Comparison of ENCODE assay signal across 10 cellular contexts in genomic region chr1:43651922-43652321, GRCh38. TPM values are rescaled to one million over a fixed set of nuclear protein-coding genes. Genes with fewer than 3 reads are reported as not detected.
DNase-seq lines count a peak whose midpoint lies in the region; ATAC-seq and TF ChIP-seq lines count a peak whose summit lies in the region.
"Had no signal": no experiment of that assay in that cellular context is flagged by ENCODE, and none has a peak within 500 bp of the region (broad histone marks: within the 10 kb centered on the region; RNA-seq: fewer than 3 reads in every experiment).

No MANE protein-coding gene starts in this region.

- TF ChIP-seq CTCF in BJ (IDR thresholded peaks at IDR 0.05; ENCODE audit: insufficient read depth, low read depth, low read length) (no peak), LNCaP clone FGC (IDR thresholded peaks at IDR 0.05; ENCODE audit: control insufficient read depth, extremely low read depth, insufficient read depth) (no peak), colonic mucosa (IDR thresholded peaks at IDR 0.05) (no peak)

- no peaks in the 10 kb centered on the region for H3K9me3 ChIP-seq in colonic mucosa
- no peaks in the 10 kb centered on the region for H3K9me3 ChIP-seq in naive thymus-derived CD4-positive, alpha-beta T cell (ENCODE audit: control insufficient read depth in 2 of 3, low read length in 3 of 3)
- H3K9me3 ChIP-seq: gastroesophageal sphincter had no signal

- peaks cover 3 to 25% (median 12%) of the 10 kb centered on the region in 5 donors for H3K36me3 Mint-ChIP-seq in naive thymus-derived CD4-positive, alpha-beta T cell

- DNase-seq in BJ (ENCODE audit: low read depth) = no peak
- no peak for DNase-seq in LNCaP clone FGC (ENCODE audit: low read depth)
- DNase-seq in colonic mucosa = peak; percentile 24
- DNase-seq in naive thymus-derived CD4-positive, alpha-beta T cell = no peak
- no peak for DNase-seq in HEK293T (ENCODE audit: extremely low spot score)
- no peak for DNase-seq in stimulated activated CD4-positive, alpha-beta T cell treated with anti-CD3 and anti-CD28 coated beads, Interleukin-4, amount 100 ng/mL, for 1 hour
- DNase-seq in NCI-H345 treated with DMSO at 0.1 percent for 48 hours (lab: John Stamatoyannopoulos, UW; ENCODE audit: unreplicated experiment) = no peak
- DNase-seq: NCI-H2081 had no signal

- peaks cover 0 to 4% (median 0%) of the 10 kb centered on the region in 5 donors for H3K27me3 Mint-ChIP-seq in naive thymus-derived CD4-positive, alpha-beta T cell

- intact Hi-C loops in colonic mucosa (cut with DNase I) = no loop called here
- intact Hi-C loops in naive thymus-derived CD4-positive, alpha-beta T cell (cut with micrococcal nuclease) = loop anchor here (2.0 to 10.0 kb wide), 9 partner anchors 55 to 1195 kb away; partner anchors contain the start of genes CCDC30 (in 1 of the 2), CDC20 (in 1 of the 2), CFAP57 (in 1 of the 2) and EBNA1BP2 (in 1 of the 2)

- POLR2A ChIA-PET in BJ (lab: Charles Lee) (interaction anchor here (0.6 kb wide), 1 partner anchor 318 kb away, joined by 3 read pairs; the partner anchor contains the start of gene DPH2), HEK293T (lab: Yijun Ruan, JAX) (interaction anchor here (1.3 to 3.4 kb wide), 4 partner anchors 10 to 125 kb away, joined by 4 to 29 read pairs (median 8); partner anchors contain the start of gene ST3GAL3)
- POLR2A ChIA-PET in naive thymus-derived CD4-positive, alpha-beta T cell (lab: Charles Lee) = interaction anchor here (0.6 to 3.0 kb wide), 5 partner anchors 8 to 1012 kb away, joined by 3 to 15 read pairs (median 3); no protein-coding TSS in a partner anchor

- no peak for ATAC-seq in naive thymus-derived CD4-positive, alpha-beta T cell
- no peak for ATAC-seq in GM21367 (IDR thresholded peaks at IDR 0.05; ENCODE audit: unreplicated experiment)
- ATAC-seq: gastroesophageal sphincter had no signal

- peak overlapping the region; percentile 98 for H3K27ac ChIP-seq in colonic mucosa
- H3K27ac ChIP-seq in naive thymus-derived CD4-positive, alpha-beta T cell (ENCODE audit: low read depth, low read length) = no peak overlapping the region

- H3K27me3 ChIP-seq in BJ (ENCODE audit: control insufficient read depth, insufficient read depth, low read length) = no peaks in the 10 kb centered on the region
- H3K27me3 ChIP-seq in colonic mucosa = no peaks in the 10 kb centered on the region
- H3K27me3 ChIP-seq in naive thymus-derived CD4-positive, alpha-beta T cell (ENCODE audit: control insufficient read depth in 2 of 2, insufficient read depth in 2 of 2, low read length in 2 of 2) = no peaks in the 10 kb centered on the region
- H3K27me3 ChIP-seq: gastroesophageal sphincter had no signal

- H3K4me1 Mint-ChIP-seq in naive thymus-derived CD4-positive, alpha-beta T cell = peaks cover 27 to 47% (median 37%) of the 10 kb centered on the region in 7 donors

- H3K9me3 Mint-ChIP-seq in naive thymus-derived CD4-positive, alpha-beta T cell = peaks cover 0 to 3% (median 0%) of the 10 kb centered on the region in 11 donors

- H3K27ac Mint-ChIP-seq in naive thymus-derived CD4-positive, alpha-beta T cell = peak overlapping the region in 3 of 9 donors; percentile 11 to 91 (median 66)

- CTCF ChIA-PET in BJ (lab: Yijun Ruan, JAX) = interaction anchor here (0.7 to 2.2 kb wide), 8 partner anchors 16 to 283 kb away, joined by 3 to 9 read pairs (median 3); partner anchors contain the start of gene HYI
- CTCF ChIA-PET in naive thymus-derived CD4-positive, alpha-beta T cell (lab: Charles Lee) = no interaction called here
- CTCF ChIA-PET in HEK293T (lab: Yijun Ruan, JAX) = no interaction called here

- peaks cover 6% of the 10 kb centered on the region for H3K4me1 ChIP-seq in colonic mucosa
- H3K4me1 ChIP-seq in naive thymus-derived CD4-positive, alpha-beta T cell (ENCODE audit: control insufficient read depth in 2 of 2, insufficient read depth in 2 of 2, low read length in 2 of 2) = peaks cover 10 to 16% of the 10 kb centered on the region in 2 donors

- H3K9ac ChIP-seq in colonic mucosa (ENCODE audit: low read depth in 2 of 2, low read length in 2 of 2) = peak overlapping the region in 1 of 2 donors; percentile 78

- H3K36me3 ChIP-seq in BJ (ENCODE audit: control insufficient read depth, insufficient read depth, low read length) = peaks cover 13% of the 10 kb centered on the region
- peaks cover 5% of the 10 kb centered on the region for H3K36me3 ChIP-seq in colonic mucosa
- H3K36me3 ChIP-seq in naive thymus-derived CD4-positive, alpha-beta T cell (ENCODE audit: control insufficient read depth in 2 of 3, insufficient read depth in 3 of 3, low read length in 3 of 3) = peaks cover 0 to 47% (median 9%) of the 10 kb centered on the region in 3 experiments

- H3K4me3 ChIP-seq in BJ (ENCODE audit: low read depth, low read length) (peak overlapping the region; percentile 94), LNCaP clone FGC (ENCODE audit: low read depth, low read length) (peak overlapping the region; percentile 88; the same call in 1 of the 2 replicates), colonic mucosa (peak overlapping the region; percentile 84)
- no peak overlapping the region for H3K4me3 ChIP-seq in naive thymus-derived CD4-positive, alpha-beta T cell (ENCODE audit: low read length)

- H3K4me3 Mint-ChIP-seq in naive thymus-derived CD4-positive, alpha-beta T cell = peak overlapping the region in 9 of 10 donors; percentile 93 to 98 (median 96)

TF ChIP-seq in HEK293T, 16 proteins besides CTCF, POLR2A, EP300 and RAD21:
- TF ChIP-seq HDGF (IDR thresholded peaks at IDR 0.05; ENCODE audit: borderline replicate concordance) = no peak
- TF ChIP-seq LEF1 (IDR thresholded peaks at IDR 0.05; ENCODE audit: borderline replicate concordance) = no peak
- no peak for TF ChIP-seq NFRKB (IDR thresholded peaks at IDR 0.05)
- TF ChIP-seq FOXM1 (IDR thresholded peaks at IDR 0.05; ENCODE audit: borderline replicate concordance) = no peak
- TF ChIP-seq TARDBP (IDR thresholded peaks at IDR 0.05) = no peak
- no peak for TF ChIP-seq ZNF384 (IDR thresholded peaks at IDR 0.05)
- no peak for TF ChIP-seq BHLHE40 (IDR thresholded peaks at IDR 0.05; ENCODE audit: borderline replicate concordance)
- no peak for TF ChIP-seq SP1 (IDR thresholded peaks at IDR 0.05)
- no peak for TF ChIP-seq PKNOX1 (IDR thresholded peaks at IDR 0.05)
- no peak for TF ChIP-seq SUZ12 (IDR thresholded peaks at IDR 0.05)
- no peak for TF ChIP-seq FOXA1 (IDR thresholded peaks at IDR 0.05)

RNA-seq across cellular contexts. Expression of gene KDM4A, which starts 2.0 kb away (rescaled TPM):
- polyA plus RNA-seq in BJ (2011; rRNA removed) = 27.6 and 32.6 TPM in 2 replicates
- 28.8 and 32.7 TPM in 2 replicates for polyA minus RNA-seq in BJ (2011; rRNA and poly(A)+ RNA removed)
- total RNA-seq in colonic mucosa = 10 to 100 TPM; 57.0 to 62.4 TPM
- 10 to 100 TPM; 27.8 to 42.1 (median 38.6) TPM for total RNA-seq in naive thymus-derived CD4-positive, alpha-beta T cell
- polyA plus RNA-seq in naive thymus-derived CD4-positive, alpha-beta T cell = 1 to 10 TPM; 4.9 to 9.7 TPM

RNA-seq across cellular contexts. Expression of gene ST3GAL3, which starts 55.4 kb away (rescaled TPM):
- 13.0 and 24.2 TPM in 2 replicates for polyA plus RNA-seq in BJ (2011; rRNA removed)
- polyA minus RNA-seq in BJ (2011; rRNA and poly(A)+ RNA removed) = 28.4 and 30.3 TPM in 2 replicates
- total RNA-seq in colonic mucosa = 1 to 10 TPM; 5.1 to 6.0 TPM
- 10 to 100 TPM; 22.3 to 32.9 (median 28.7) TPM for total RNA-seq in naive thymus-derived CD4-positive, alpha-beta T cell
- polyA plus RNA-seq in naive thymus-derived CD4-positive, alpha-beta T cell = 10 to 100 TPM in 1 of 2 donors, 1 to 10 TPM in 1; 7.7 to 13.4 TPM
